26 cellular contexts compared by ENCODE assay signal in genomic region chr10:36465604-36466379, GRCh38.
DNase-seq lines count a peak whose midpoint lies in the region; ATAC-seq, FAIRE-seq and TF ChIP-seq lines count a peak whose summit lies in the region.
"Had no signal": no experiment of that assay in that cellular context is flagged by ENCODE, and none has a peak within 500 bp of the region (broad histone marks: within the 10 kb centered on the region; RNA-seq: fewer than 3 reads in every experiment).

No MANE protein-coding gene starts in this region.

- H3K4me3 ChIP-seq in SK-N-SH (ENCODE audit: low read depth in 2 of 2, low read length in 1 of 2) = no peak overlapping the region

- H3K27me3 ChIP-seq in SK-N-SH (ENCODE audit: insufficient read depth) = no peaks in the 10 kb centered on the region
- H3K27me3 ChIP-seq: BE2C had no signal

- no peaks in the 10 kb centered on the region for H3K4me1 Mint-ChIP-seq in endothelial cell (ENCODE audit: unreplicated experiment)
- no peaks in the 10 kb centered on the region for H3K4me1 Mint-ChIP-seq in activated CD4-positive, alpha-beta memory T cell treated with anti-CD3 and anti-CD28 coated beads for 36 hours (ENCODE audit: low read depth)
- H3K4me1 Mint-ChIP-seq: CD4-positive, CD25-positive, alpha-beta regulatory T cell; T-helper 17 cell had no signal

- intact Hi-C loops in activated CD4-positive, alpha-beta memory T cell treated with anti-CD3 and anti-CD28 coated beads for 36 hours (cut with micrococcal nuclease) = no loop called here

- no peak for TF ChIP-seq EP300 in SK-N-SH (IDR thresholded peaks at IDR 0.05; ENCODE audit: borderline replicate concordance in 1 of 2, low read depth in 1 of 2, low read length in 1 of 2)

- in situ Hi-C loops in ACHN (cut with HindIII; ENCODE audit: low pct_ligation_motif_present, low pct_unique_long_range_greater_than_20kb, low sequenced_read_pairs) = no loop called here

- no peaks in the 10 kb centered on the region for H4K20me1 ChIP-seq in SK-N-SH (ENCODE audit: insufficient read depth)

- H3K27me3 Mint-ChIP-seq in endothelial cell (ENCODE audit: unreplicated experiment) = no peaks in the 10 kb centered on the region
- no peaks in the 10 kb centered on the region for H3K27me3 Mint-ChIP-seq in activated CD4-positive, alpha-beta memory T cell treated with anti-CD3 and anti-CD28 coated beads for 36 hours
- H3K27me3 Mint-ChIP-seq: CD4-positive, CD25-positive, alpha-beta regulatory T cell; T-helper 17 cell had no signal

- no peak overlapping the region for H3K27ac Mint-ChIP-seq in endothelial cell (ENCODE audit: unreplicated experiment)
- H3K27ac Mint-ChIP-seq in activated CD4-positive, alpha-beta memory T cell treated with anti-CD3 and anti-CD28 coated beads for 36 hours = no peak overlapping the region
- H3K27ac Mint-ChIP-seq: CD4-positive, CD25-positive, alpha-beta regulatory T cell; T-helper 17 cell had no signal

- H3K9me3 Mint-ChIP-seq in endothelial cell (ENCODE audit: unreplicated experiment) = no peaks in the 10 kb centered on the region
- peaks cover 2% of the 10 kb centered on the region for H3K9me3 Mint-ChIP-seq in activated CD4-positive, alpha-beta memory T cell treated with anti-CD3 and anti-CD28 coated beads for 36 hours

- DNase-seq in SK-N-SH (no peak), NCI-H460 (ENCODE audit: extremely low read depth, low read depth) (peak; percentile 24), frontal cortex (ENCODE audit: low spot score in 2 of 2) (no peak), endothelial cell (ENCODE audit: low spot score) (no peak), ACHN (no peak)
- no peak for DNase-seq in activated CD4-positive, alpha-beta memory T cell treated with anti-CD3 and anti-CD28 coated beads for 36 hours
- DNase-seq in activated CD8-positive, alpha-beta memory T cell treated with anti-CD3 and anti-CD28 coated beads for 24 hours = no peak
- DNase-seq: BE2C; Caco-2; CD4-positive, CD25-positive, alpha-beta regulatory T cell; GF-D8; MM.1S; NCI-H1092; NCI-H1436 treated with DMSO at 0.1 percent for 48 hours; NCI-H2029 treated with DMSO at 0.1 percent for 48 hours; NCI-H2171; NCI-H446 treated with DMSO at 0.1 percent for 48 hours; NCI-H748 treated with DMSO at 0.1 percent for 48 hours; NK-92 treated with Interleukin-12 subunit alpha and Interleukin-12 subunit beta, amount 100 ng/mL, for 24 hours; SIG-M5; T-helper 17 cell had no signal

- H3F3A ChIP-seq in SK-N-SH (replicated peaks; ENCODE audit: insufficient read depth) = no peaks in the 10 kb centered on the region

- no peak overlapping the region for H2AFZ ChIP-seq in SK-N-SH (ENCODE audit: low read depth)

- CTCF ChIA-PET in SK-N-SH (lab: Yijun Ruan, JAX) = no interaction called here
- CTCF ChIA-PET in activated CD4-positive, alpha-beta memory T cell treated with anti-CD3 and anti-CD28 coated beads for 36 hours (lab: Charles Lee) = no interaction called here

- no peaks in the 10 kb centered on the region for H3K4me1 ChIP-seq in SK-N-SH (ENCODE audit: control insufficient read depth in 1 of 2, insufficient read depth in 2 of 2, low read depth in 1 of 2, low read length in 1 of 2)
- H3K4me1 ChIP-seq: BE2C, Caco-2 had no signal

- H3K36me3 ChIP-seq in SK-N-SH (replicated peaks in 1 of 2; ENCODE audit: control insufficient read depth in 1 of 2, insufficient read depth in 2 of 2, low read length in 1 of 2) = no peaks in the 10 kb centered on the region
- H3K36me3 ChIP-seq: BE2C had no signal

- no peaks in the 10 kb centered on the region for H3K9me2 ChIP-seq in SK-N-SH

- FAIRE-seq in frontal cortex (lab: Jason Lieb, UNC) = peak; percentile 42
- FAIRE-seq: GM12892, GM18507 had no signal

- H3K27ac ChIP-seq in SK-N-SH (ENCODE audit: low read depth in 2 of 2, low read length in 1 of 2) = no peak overlapping the region
- H3K27ac ChIP-seq: 22Rv1, HL-60 had no signal

- POLR2A ChIA-PET in SK-N-SH (lab: Yijun Ruan, JAX) = no interaction called here
- POLR2A ChIA-PET in activated CD4-positive, alpha-beta memory T cell treated with anti-CD3 and anti-CD28 coated beads for 36 hours (lab: Charles Lee) = no interaction called here

- H3K9ac ChIP-seq in SK-N-SH = no peak overlapping the region

- H3K4me2 ChIP-seq in SK-N-SH = no peak overlapping the region

- WGBS in SK-N-SH (ENCODE audit: low lambda C conversion rate) = 70% methylated on average over 3 of the region's 3 CpGs

- no peaks in the 10 kb centered on the region for H3K79me2 ChIP-seq in SK-N-SH (ENCODE audit: insufficient read depth)

- no peaks in the 10 kb centered on the region for H3K36me3 Mint-ChIP-seq in endothelial cell (ENCODE audit: low read depth, unreplicated experiment)
- H3K36me3 Mint-ChIP-seq in activated CD4-positive, alpha-beta memory T cell treated with anti-CD3 and anti-CD28 coated beads for 36 hours = no peaks in the 10 kb centered on the region
- H3K36me3 Mint-ChIP-seq: CD4-positive, CD25-positive, alpha-beta regulatory T cell had no signal

- no peak overlapping the region for H3K4me3 Mint-ChIP-seq in endothelial cell (ENCODE audit: unreplicated experiment)
- no peak overlapping the region for H3K4me3 Mint-ChIP-seq in activated CD4-positive, alpha-beta memory T cell treated with anti-CD3 and anti-CD28 coated beads for 36 hours
- H3K4me3 Mint-ChIP-seq: CD4-positive, CD25-positive, alpha-beta regulatory T cell; T-helper 17 cell had no signal

- no peaks in the 10 kb centered on the region for H3K9me3 ChIP-seq in SK-N-SH
- H3K9me3 ChIP-seq: BE2C, Caco-2 had no signal

- TF ChIP-seq CTCF in SK-N-SH (IDR thresholded peaks at IDR 0.05) = no peak
- TF ChIP-seq CTCF in endothelial cell (IDR thresholded peaks at IDR 0.05; ENCODE audit: unreplicated experiment) = no peak

- TF ChIP-seq RAD21 in SK-N-SH (IDR thresholded peaks at IDR 0.05; ENCODE audit: low read length) = no peak

- peak; percentile 57 for ATAC-seq in SK-N-SH treated with all-trans-retinoic acid at 6 μM for 48 hours
- ATAC-seq: T-helper 17 cell had no signal

TF ChIP-seq in SK-N-SH treated with all-trans-retinoic acid at 6 μM for 48 hours, 23 proteins besides CTCF, POLR2A, EP300 and RAD21 (continues in another document):
- TF ChIP-seq BACH2 (CRISPR knock-in tag; IDR thresholded peaks at IDR 0.05; ENCODE audit: borderline replicate concordance) (no peak), ZC3H10 (CRISPR knock-in tag; IDR thresholded peaks at IDR 0.05) (no peak), TOX (CRISPR knock-in tag; IDR thresholded peaks at IDR 0.05; ENCODE audit: borderline replicate concordance) (no peak), ZNF70 (CRISPR knock-in tag; IDR thresholded peaks at IDR 0.05) (no peak), ZNF565 (CRISPR knock-in tag; conservative IDR thresholded peaks at IDR 0.05; ENCODE audit: low read depth) (no peak), ZFP30 (CRISPR knock-in tag; IDR thresholded peaks at IDR 0.05) (no peak), ARNTL (CRISPR knock-in tag; IDR thresholded peaks at IDR 0.05; ENCODE audit: borderline replicate concordance, low read depth) (no peak), GLIS3 (CRISPR knock-in tag; IDR thresholded peaks at IDR 0.05) (no peak), ZNF8 (CRISPR knock-in tag; IDR thresholded peaks at IDR 0.05) (no peak), PPARA (CRISPR knock-in tag; IDR thresholded peaks at IDR 0.05; ENCODE audit: borderline replicate concordance) (no peak), RARB (CRISPR knock-in tag; IDR thresholded peaks at IDR 0.05) (no peak)

TF ChIP-seq in SK-N-SH, 30 proteins besides CTCF, POLR2A, EP300 and RAD21 (continues in another document):
- TF ChIP-seq GATA2 (CRISPR knock-in tag; IDR thresholded peaks at IDR 0.05) (no peak), CHD2 (IDR thresholded peaks at IDR 0.05; ENCODE audit: low read length, partially characterized antibody) (no peak), GABPA (IDR thresholded peaks at IDR 0.05; ENCODE audit: low read depth) (no peak), FOSL2 (IDR thresholded peaks at IDR 0.05; ENCODE audit: borderline replicate concordance, low read depth) (no peak), ELF1 (IDR thresholded peaks at IDR 0.05) (no peak), NRF1 (IDR thresholded peaks at IDR 0.05; ENCODE audit: low read depth, low read length) (no peak), MXI1 (IDR thresholded peaks at IDR 0.05; ENCODE audit: low read depth, low read length) (no peak), RXRA (IDR thresholded peaks at IDR 0.05; ENCODE audit: borderline replicate concordance, low read depth) (no peak), YY1 (IDR thresholded peaks at IDR 0.05; ENCODE audit: low read depth) (no peak), TCF12 (IDR thresholded peaks at IDR 0.05) (no peak), TAF1 (IDR thresholded peaks at IDR 0.05; ENCODE audit: borderline replicate concordance, low read depth, low read length) (no peak), MEF2A (IDR thresholded peaks at IDR 0.05; ENCODE audit: borderline replicate concordance, low read depth) (no peak), JUND (IDR thresholded peaks at IDR 0.05) (no peak)
- TF ChIP-seq, protein P1, sequence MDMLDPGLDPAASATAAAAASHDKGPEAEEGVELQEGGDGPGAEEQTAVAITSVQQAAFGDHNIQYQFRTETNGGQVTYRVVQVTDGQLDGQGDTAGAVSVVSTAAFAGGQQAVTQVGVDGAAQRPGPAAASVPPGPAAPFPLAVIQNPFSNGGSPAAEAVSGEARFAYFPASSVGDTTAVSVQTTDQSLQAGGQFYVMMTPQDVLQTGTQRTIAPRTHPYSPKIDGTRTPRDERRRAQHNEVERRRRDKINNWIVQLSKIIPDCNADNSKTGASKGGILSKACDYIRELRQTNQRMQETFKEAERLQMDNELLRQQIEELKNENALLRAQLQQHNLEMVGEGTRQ (IDR thresholded peaks at IDR 0.05; ENCODE audit: borderline replicate concordance, low read depth, low read length) = no peak
- TF ChIP-seq, protein P2, sequence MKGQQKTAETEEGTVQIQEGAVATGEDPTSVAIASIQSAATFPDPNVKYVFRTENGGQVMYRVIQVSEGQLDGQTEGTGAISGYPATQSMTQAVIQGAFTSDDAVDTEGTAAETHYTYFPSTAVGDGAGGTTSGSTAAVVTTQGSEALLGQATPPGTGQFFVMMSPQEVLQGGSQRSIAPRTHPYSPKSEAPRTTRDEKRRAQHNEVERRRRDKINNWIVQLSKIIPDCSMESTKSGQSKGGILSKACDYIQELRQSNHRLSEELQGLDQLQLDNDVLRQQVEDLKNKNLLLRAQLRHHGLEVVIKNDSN (IDR thresholded peaks at IDR 0.05; ENCODE audit: borderline replicate concordance, low read depth) = no peak
- TF ChIP-seq, protein P3, sequence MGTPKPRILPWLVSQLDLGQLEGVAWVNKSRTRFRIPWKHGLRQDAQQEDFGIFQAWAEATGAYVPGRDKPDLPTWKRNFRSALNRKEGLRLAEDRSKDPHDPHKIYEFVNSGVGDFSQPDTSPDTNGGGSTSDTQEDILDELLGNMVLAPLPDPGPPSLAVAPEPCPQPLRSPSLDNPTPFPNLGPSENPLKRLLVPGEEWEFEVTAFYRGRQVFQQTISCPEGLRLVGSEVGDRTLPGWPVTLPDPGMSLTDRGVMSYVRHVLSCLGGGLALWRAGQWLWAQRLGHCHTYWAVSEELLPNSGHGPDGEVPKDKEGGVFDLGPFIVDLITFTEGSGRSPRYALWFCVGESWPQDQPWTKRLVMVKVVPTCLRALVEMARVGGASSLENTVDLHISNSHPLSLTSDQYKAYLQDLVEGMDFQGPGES (IDR thresholded peaks at IDR 0.05; ENCODE audit: low read depth, low read length) = no peak
